In the genomic region with DNA sequence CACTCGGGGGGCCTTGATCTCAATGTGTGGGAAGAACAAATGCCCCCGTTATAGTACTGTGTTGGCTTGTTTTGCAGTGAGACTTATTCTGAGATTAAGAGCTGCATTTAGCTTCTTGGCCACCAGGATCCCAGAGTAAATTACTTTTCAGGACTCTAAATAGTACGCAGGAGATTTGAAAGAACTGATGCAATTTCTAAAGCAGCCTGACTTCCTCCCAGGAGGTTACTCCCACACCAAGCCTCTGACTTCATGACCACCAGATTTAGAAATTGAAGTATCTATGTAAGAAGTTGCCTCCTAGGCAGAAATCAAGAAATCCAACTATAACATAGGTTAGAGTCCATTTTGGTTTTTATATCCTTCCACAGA, we compare ENCODE assay signal across 1 cellular context.
TF ChIP-seq lines count a peak whose summit lies in the region.

No MANE protein-coding gene starts in this region.

TF ChIP-seq in GM23338, 12 proteins besides CTCF, POLR2A, EP300 and RAD21 (continued from another document):
- no peak for TF ChIP-seq REST (IDR thresholded peaks at IDR 0.05; ENCODE audit: unreplicated experiment)
- no peak for TF ChIP-seq CREB1 (CRISPR knock-in tag; IDR thresholded peaks at IDR 0.05; ENCODE audit: low read depth)
- no peak for TF ChIP-seq EZH2phosphoT487 (IDR thresholded peaks at IDR 0.05; ENCODE audit: unreplicated experiment)
- no peak for TF ChIP-seq JUNB (IDR thresholded peaks at IDR 0.05; ENCODE audit: unreplicated experiment)
- no peak for TF ChIP-seq ZNF114 (CRISPR knock-in tag; IDR thresholded peaks at IDR 0.05)
